In the genomic region with DNA sequence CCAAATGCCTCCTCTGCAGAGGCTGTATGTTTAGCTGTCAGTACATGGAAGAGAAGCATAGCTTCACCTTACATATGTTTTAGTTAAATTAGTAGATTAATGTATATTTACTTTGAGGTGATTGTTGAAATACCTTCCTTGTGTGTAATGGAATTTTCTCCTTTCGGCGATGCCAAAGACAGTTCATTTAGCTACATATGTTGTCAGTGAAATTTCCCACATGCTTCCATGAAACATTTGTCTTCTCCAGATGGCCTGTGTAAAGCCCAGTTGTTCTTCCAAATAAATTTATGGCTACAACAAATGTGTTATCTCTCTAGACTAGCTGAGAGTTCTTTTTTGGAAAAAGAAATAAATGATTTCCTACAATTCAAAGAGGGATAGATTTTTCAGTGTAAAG, we compare ENCODE assay signal across 18 cellular contexts.
DNase-seq lines count a peak whose midpoint lies in the region; TF ChIP-seq lines count a peak whose summit lies in the region.
"Had no signal": no experiment of that assay in that cellular context is flagged by ENCODE, and none has a peak within 500 bp of the region (broad histone marks: within the 10 kb centered on the region; RNA-seq: fewer than 3 reads in every experiment).

No MANE protein-coding gene starts in this region.

- H3K79me2 ChIP-seq in fibroblast of lung (ENCODE audit: control insufficient read depth, insufficient read depth, low read length): no peaks in the 10 kb centered on the region

- CTCF ChIA-PET in AG04450 (lab: Charles Lee): interaction anchor here (2.4 to 2.8 kb wide), 2 partner anchors 13 to 140 kb away, joined by 8 to 13 read pairs; no protein-coding TSS in a partner anchor
- CTCF ChIA-PET in activated CD4-positive, alpha-beta T cell treated with anti-CD3 and anti-CD28 coated beads, Interleukin-2, amount 10 ng/mL, durations not matched to agents 7 days and 5 days (lab: Charles Lee): interaction anchor here (1.1 to 2.0 kb wide), 3 partner anchors 14 to 122 kb away, joined by 3 to 4 read pairs (median 4); no protein-coding TSS in a partner anchor

- H3K27me3 ChIP-seq in AG04450 (ENCODE audit: control insufficient read depth, insufficient read depth, low read length): no peaks in the 10 kb centered on the region
- H3K27me3 ChIP-seq in fibroblast of lung (ENCODE audit: control insufficient read depth, insufficient read depth, low read length): no peaks in the 10 kb centered on the region
- no peaks in the 10 kb centered on the region for H3K27me3 ChIP-seq in muscle layer of colon (ENCODE audit: control insufficient read depth in 1 of 2, insufficient read depth in 2 of 2, low read length in 2 of 2)
- H3K27me3 ChIP-seq: MG63 had no signal

- no peak overlapping the region for H3K4me2 ChIP-seq in fibroblast of lung (ENCODE audit: extremely low read depth, insufficient read depth, low read length)

- H3K9me3 Mint-ChIP-seq in activated CD4-positive, alpha-beta T cell treated with anti-CD3 and anti-CD28 coated beads, Interleukin-2, amount 10 ng/mL, durations not matched to agents 7 days and 5 days: no peaks in the 10 kb centered on the region
- H3K9me3 Mint-ChIP-seq: activated naive CD8-positive, alpha-beta T cell treated with anti-CD3 and anti-CD28 coated beads, Interleukin-2, amount 10 ng/mL, durations not matched to agents 7 days and 5 days; CD8-positive, alpha-beta T cell; nephron progenitor cell had no signal

- H3K9me3 ChIP-seq in AG04450 (ENCODE audit: control insufficient read depth, insufficient read depth, low read length) (no peaks in the 10 kb centered on the region), fibroblast of lung (ENCODE audit: control insufficient read depth, insufficient read depth, low read depth, low read length) (no peaks in the 10 kb centered on the region), muscle layer of colon (ENCODE audit: low read length) (no peaks in the 10 kb centered on the region)
- H3K9me3 ChIP-seq: lower lobe of right lung, MG63 had no signal

- no peak for TF ChIP-seq CTCF in AG04450 (IDR thresholded peaks at IDR 0.05; ENCODE audit: low read depth, low read length)
- no peak for TF ChIP-seq CTCF in fibroblast of lung (conservative IDR thresholded peaks at IDR 0.05 in 1 of 2, IDR thresholded peaks at IDR 0.05 in 1 of 2; ENCODE audit: low read depth in 1 of 2, low read length in 2 of 2)

- no peak overlapping the region for H3K27ac Mint-ChIP-seq in activated CD4-positive, alpha-beta T cell treated with anti-CD3 and anti-CD28 coated beads, Interleukin-2, amount 10 ng/mL, durations not matched to agents 7 days and 5 days
- H3K27ac Mint-ChIP-seq: activated naive CD8-positive, alpha-beta T cell treated with anti-CD3 and anti-CD28 coated beads, Interleukin-2, amount 10 ng/mL, durations not matched to agents 7 days and 5 days; CD8-positive, alpha-beta T cell; nephron progenitor cell; stimulated activated naive B cell treated with anti-CD40 and anti-IgM and Interleukin-4, amounts not matched to agents 10 μg/mL and 1 μg/mL and 100 μg/mL, for 72 hours had no signal

- DNase-seq in AG04450 (ENCODE audit: low read depth, low spot score): peak; percentile 89
- peak; percentile 1 for DNase-seq in NCI-H1694 (lab: John Stamatoyannopoulos, UW)
- peak; percentile 68 to 79 for DNase-seq in fibroblast of lung (ENCODE audit: low read depth in 2 of 2)
- no peak for DNase-seq in activated CD4-positive, alpha-beta T cell treated with anti-CD3 and anti-CD28 coated beads, Interleukin-2, amount 10 ng/mL, durations not matched to agents 7 days and 5 days
- no peak for DNase-seq in HuH-7 (ENCODE audit: low spot score)
- DNase-seq in SK-N-DZ (ENCODE audit: low spot score): no peak
- no peak for DNase-seq in NCI-H748 treated with DMSO at 0.1 percent for 48 hours (lab: John Stamatoyannopoulos, UW)
- DNase-seq: activated naive CD8-positive, alpha-beta T cell treated with anti-CD3 and anti-CD28 coated beads, Interleukin-2, amount 10 ng/mL, durations not matched to agents 7 days and 5 days; CD8-positive, alpha-beta T cell; lower lobe of right lung; MG63; NCI-H187; NCI-H446 treated with DMSO at 0.1 percent for 48 hours; nephron progenitor cell; stimulated activated naive B cell treated with anti-CD40 and anti-IgM and Interleukin-4, amounts not matched to agents 10 μg/mL and 1 μg/mL and 100 μg/mL, for 72 hours; trophoblast cell; WERI-Rb-1 had no signal

- H4K20me1 ChIP-seq in fibroblast of lung (ENCODE audit: control insufficient read depth, extremely low read depth, insufficient read depth, low read length): no peaks in the 10 kb centered on the region

- peaks cover 21% of the 10 kb centered on the region for H3K27me3 Mint-ChIP-seq in activated CD4-positive, alpha-beta T cell treated with anti-CD3 and anti-CD28 coated beads, Interleukin-2, amount 10 ng/mL, durations not matched to agents 7 days and 5 days

- no peaks in the 10 kb centered on the region for H3K36me3 ChIP-seq in fibroblast of lung (ENCODE audit: control insufficient read depth, insufficient read depth, low read length)
- no peaks in the 10 kb centered on the region for H3K36me3 ChIP-seq in muscle layer of colon (ENCODE audit: insufficient read depth, low read length)
- H3K36me3 ChIP-seq: lower lobe of right lung, MG63, WERI-Rb-1 had no signal

- H3K4me3 ChIP-seq in AG04450 (ENCODE audit: low read depth, low read length) (no peak overlapping the region), fibroblast of lung (replicated peaks in 1 of 4; ENCODE audit: control extremely low read depth in 1 of 4, insufficient read depth in 1 of 4, low read depth in 3 of 4, low read length in 4 of 4) (no peak overlapping the region), muscle layer of colon (ENCODE audit: low read depth in 1 of 2, low read length in 2 of 2) (no peak overlapping the region)
- H3K4me3 ChIP-seq: lower lobe of right lung, MG63 had no signal

- peaks cover 2% of the 10 kb centered on the region for H3K4me1 Mint-ChIP-seq in activated CD4-positive, alpha-beta T cell treated with anti-CD3 and anti-CD28 coated beads, Interleukin-2, amount 10 ng/mL, durations not matched to agents 7 days and 5 days

- no peak overlapping the region for H2AFZ ChIP-seq in fibroblast of lung (ENCODE audit: low read length)

- H3K27ac ChIP-seq in AG04450 (ENCODE audit: low read depth, low read length) (peak overlapping the region; percentile 62), fibroblast of lung (ENCODE audit: insufficient read depth, low read length) (no peak overlapping the region), muscle layer of colon (ENCODE audit: low read depth, low read length) (peak overlapping the region; percentile 16)
- H3K27ac ChIP-seq: lower lobe of right lung, WERI-Rb-1 had no signal

- H3K9ac ChIP-seq in fibroblast of lung (ENCODE audit: insufficient read depth, low read length): no peak overlapping the region
- H3K9ac ChIP-seq in muscle layer of colon (ENCODE audit: low read length): no peak overlapping the region

- H3K4me1 ChIP-seq in fibroblast of lung (ENCODE audit: control insufficient read depth, extremely low read depth, insufficient read depth, low read length) (no peaks in the 10 kb centered on the region), muscle layer of colon (ENCODE audit: insufficient read depth, low read length) (peaks cover 41% of the 10 kb centered on the region)

- no peak overlapping the region for H3K4me3 Mint-ChIP-seq in activated CD4-positive, alpha-beta T cell treated with anti-CD3 and anti-CD28 coated beads, Interleukin-2, amount 10 ng/mL, durations not matched to agents 7 days and 5 days
- H3K4me3 Mint-ChIP-seq: activated naive CD8-positive, alpha-beta T cell treated with anti-CD3 and anti-CD28 coated beads, Interleukin-2, amount 10 ng/mL, durations not matched to agents 7 days and 5 days; CD8-positive, alpha-beta T cell; nephron progenitor cell; stimulated activated naive B cell treated with anti-CD40 and anti-IgM and Interleukin-4, amounts not matched to agents 10 μg/mL and 1 μg/mL and 100 μg/mL, for 72 hours had no signal

- POLR2A ChIA-PET in AG04450 (lab: Yijun Ruan, JAX): interaction anchor here (0.6 to 2.8 kb wide), 8 partner anchors 12 to 347 kb away, joined by 3 to 34 read pairs (median 5); partner anchors contain the start of gene GPAT3
- POLR2A ChIA-PET in activated CD4-positive, alpha-beta T cell treated with anti-CD3 and anti-CD28 coated beads, Interleukin-2, amount 10 ng/mL, durations not matched to agents 7 days and 5 days (lab: Charles Lee): no interaction called here

- H3K36me3 Mint-ChIP-seq in activated CD4-positive, alpha-beta T cell treated with anti-CD3 and anti-CD28 coated beads, Interleukin-2, amount 10 ng/mL, durations not matched to agents 7 days and 5 days (ENCODE audit: low read depth): no peaks in the 10 kb centered on the region
- H3K36me3 Mint-ChIP-seq: activated naive CD8-positive, alpha-beta T cell treated with anti-CD3 and anti-CD28 coated beads, Interleukin-2, amount 10 ng/mL, durations not matched to agents 7 days and 5 days; CD8-positive, alpha-beta T cell; stimulated activated naive B cell treated with anti-CD40 and anti-IgM and Interleukin-4, amounts not matched to agents 10 μg/mL and 1 μg/mL and 100 μg/mL, for 72 hours had no signal

Comparison
In these comparisons a context has a peak if more than half of its experiments do, and no peak if none do; other contexts are left out.
1. DNase-seq: peak in AG04450 (single experiment), NCI-H1694 (single experiment) and fibroblast of lung (2 of 2); none in activated CD4-positive, alpha-beta T cell treated with anti-CD3 and anti-CD28 coated beads, Interleukin-2, amount 10 ng/mL, durations not matched to agents 7 days and 5 days (single experiment), HuH-7 (single experiment), SK-N-DZ (single experiment) and NCI-H748 treated with DMSO at 0.1 percent for 48 hours (single experiment).